In genomic region chr2:121649402-121649651, GRCh38 we compare ENCODE assay signal across 8 cellular contexts. TPM values are rescaled to one million over a fixed set of nuclear protein-coding genes. Genes with fewer than 3 reads are reported as not detected.
A peak's percentile ranks its signal among the peaks of the same experiment; 100 is the strongest.
DNase-seq lines count a peak whose midpoint lies in the region; ATAC-seq and TF ChIP-seq lines count a peak whose summit lies in the region.

TSS of gene CLASP1 (minus strand) at chr2:121649462. CDS start at chr2:121605895, 43,567 bp downstream.

- H2AFZ ChIP-seq in parathyroid adenoma: peak within 1 kb of the TSS; percentile 72

- H3K27me3 ChIP-seq in GM06990 (replicated peaks; ENCODE audit: control insufficient read depth, insufficient read depth, low read length) (no peaks in the 10 kb centered on the region), cardiac muscle cell (no peaks in the 10 kb centered on the region), parathyroid adenoma (ENCODE audit: control insufficient read depth, insufficient read depth, low read length) (no peaks in the 10 kb centered on the region), upper lobe of left lung (peaks cover 0 to 2% (median 0%) of the 10 kb centered on the region in 4 donors)

- H3K4me1 ChIP-seq in cardiac muscle cell (ENCODE audit: low read depth): peaks cover 17% of the 10 kb centered on the region
- H3K4me1 ChIP-seq in parathyroid adenoma: no peaks in the 10 kb centered on the region
- peaks cover 27 to 44% (median 42%) of the 10 kb centered on the region in 4 donors for H3K4me1 ChIP-seq in upper lobe of left lung

- H3K9me3 ChIP-seq in cardiac muscle cell (ENCODE audit: low read depth): no peaks in the 10 kb centered on the region
- H3K9me3 ChIP-seq in parathyroid adenoma (ENCODE audit: control insufficient read depth, low read length): no peaks in the 10 kb centered on the region
- H3K9me3 ChIP-seq in upper lobe of left lung: no peaks in the 10 kb centered on the region

- peaks cover 19% of the 10 kb centered on the region for H3K79me2 ChIP-seq in parathyroid adenoma

- CTCF ChIA-PET in T-cell (lab: Charles Lee): interaction anchor here (0.6 to 2.7 kb wide), 6 partner anchors 18 to 119 kb away, joined by 3 to 24 read pairs (median 4); partner anchors contain the start of genes NIFK (in 1 of the 2) and RNU4ATAC (in 1 of the 2)

- no peaks in the 10 kb centered on the region for H3K36me3 Mint-ChIP-seq in T-cell

- H3K9ac ChIP-seq in parathyroid adenoma: peak within 1 kb of the TSS; percentile 74

- TF ChIP-seq POLR2A in upper lobe of left lung (IDR thresholded peaks at IDR 0.05): peak in 2 of 4 donors; percentile 26 to 68

- H3K27me3 Mint-ChIP-seq in T-cell: no peaks in the 10 kb centered on the region

- H3K4me1 Mint-ChIP-seq in T-cell: peaks cover 68 to 86% (median 74%) of the 10 kb centered on the region in 3 donors

- POLR2A ChIA-PET in T-cell (lab: Charles Lee): interaction anchor here (0.6 to 2.9 kb wide), 9 partner anchors 32 to 121 kb away, joined by 3 to 30 read pairs (median 4); partner anchors contain the start of genes NIFK (in 1 of the 2) and RNU4ATAC (in 1 of the 2)

- peak within 1 kb of the TSS; percentile 99 to 100 for H3K27ac Mint-ChIP-seq in T-cell

- H3K4me3 Mint-ChIP-seq in T-cell: peak within 1 kb of the TSS; percentile 95 to 97 (median 96)

- peak within 1 kb of the TSS; percentile 94 for H3K4me2 ChIP-seq in parathyroid adenoma (ENCODE audit: low read length)

- 0 to 1% (median 0%) methylated on average over 20 of the region's 20 CpGs for WGBS in adipose tissue, 3 donors
- 0 to 1% methylated on average over 19 to 20 of the region's 20 CpGs for WGBS in upper lobe of left lung, 2 donors

- H3K27ac ChIP-seq in adipose tissue (ENCODE audit: low read depth, low read length): peak within 1 kb of the TSS; percentile 95
- H3K27ac ChIP-seq in cardiac muscle cell: peak within 1 kb of the TSS; percentile 95
- H3K27ac ChIP-seq in parathyroid adenoma: peak within 1 kb of the TSS; percentile 89
- H3K27ac ChIP-seq in upper lobe of left lung: peak within 1 kb of the TSS; percentile 95 to 97 (median 97)

- no peaks in the 10 kb centered on the region for H3K9me3 Mint-ChIP-seq in T-cell

- DNase-seq in GM06990 (ENCODE audit: extremely low read depth, insufficient read length): peak; percentile 94
- peak; percentile 76 for DNase-seq in NCI-H128 (lab: John Stamatoyannopoulos, UW; ENCODE audit: unreplicated experiment)
- DNase-seq in T-cell: peak; percentile 83 to 99 (median 97)
- DNase-seq in cardiac muscle cell (ENCODE audit: low read depth in 1 of 2, low spot score in 1 of 2): peak; percentile 99
- peak; percentile 97 for DNase-seq in upper lobe of left lung

- ATAC-seq in HG02588 (IDR thresholded peaks at IDR 0.05; ENCODE audit: unreplicated experiment) (peak; percentile 90), T-cell (replicated peaks in 1 of 4) (peak; percentile 93 to 96 (median 94)), upper lobe of left lung (ENCODE audit: low FRiP score in 2 of 2) (peak; percentile 98 to 100)

- no peak for TF ChIP-seq EP300 in upper lobe of left lung (IDR thresholded peaks at IDR 0.05)

- TF ChIP-seq CTCF in GM06990 (IDR thresholded peaks at IDR 0.05; ENCODE audit: insufficient read depth, low read length, poor library complexity, severe bottlenecking): no peak
- TF ChIP-seq CTCF in cardiac muscle cell (IDR thresholded peaks at IDR 0.05; ENCODE audit: low read depth, low read length): no peak
- no peak for TF ChIP-seq CTCF in parathyroid adenoma (IDR thresholded peaks at IDR 0.05)
- TF ChIP-seq CTCF in upper lobe of left lung (IDR thresholded peaks at IDR 0.05): no peak

- H3K36me3 ChIP-seq in GM06990 (ENCODE audit: control insufficient read depth, insufficient read depth, low read length) (no peaks in the 10 kb centered on the region; the same call in 1 of the 2 replicates), cardiac muscle cell (no peaks in the 10 kb centered on the region), parathyroid adenoma (ENCODE audit: control insufficient read depth, insufficient read depth, low read length) (no peaks in the 10 kb centered on the region), upper lobe of left lung (peaks cover 0 to 4% (median 0%) of the 10 kb centered on the region in 4 donors)

- H3K4me3 ChIP-seq in GM06990 (replicated peaks; ENCODE audit: low read depth, low read length): peak within 1 kb of the TSS; percentile 93
- peak within 1 kb of the TSS; percentile 86 for H3K4me3 ChIP-seq in cardiac muscle cell
- H3K4me3 ChIP-seq in parathyroid adenoma (ENCODE audit: low read depth, low read length): peak within 1 kb of the TSS; percentile 95
- H3K4me3 ChIP-seq in upper lobe of left lung: peak within 1 kb of the TSS; percentile 74 to 96 (median 88)

RNA-seq across cellular contexts. Expression of gene CLASP1, which starts in this region (rescaled TPM):
- total RNA-seq in T-cell (10 to 100 TPM; 57.8 to 72.8 (median 65.1) TPM), cardiac muscle cell (41.1 and 53.0 TPM in 2 replicates), upper lobe of left lung (10 to 100 TPM; 36.3 to 95.3 (median 46.8) TPM)
- polyA plus RNA-seq in adipose tissue (10 to 100 TPM in 2 of 3 donors, 1 to 10 TPM in 1; 7.9 to 17.1 (median 16.2) TPM), cardiac muscle cell (24.8 and 37.0 TPM in 2 replicates)

Comparison
In these comparisons a context has a peak if more than half of its experiments do, and no peak if none do; other contexts are left out.
1. Peak in every context shown above with its lines: DNase-seq, ATAC-seq, H3K4me3 ChIP-seq and H3K27ac ChIP-seq.